Comparison of ENCODE assay signal across 7 cellular contexts in genomic region chr7:39580150-39580874, GRCh38. TPM values are rescaled to one million over a fixed set of nuclear protein-coding genes. Genes with fewer than 3 reads are reported as not detected.
DNase-seq lines count a peak whose midpoint lies in the region; ATAC-seq and TF ChIP-seq lines count a peak whose summit lies in the region.

No MANE protein-coding gene starts in this region.

- CTCF ChIA-PET in T-cell (lab: Charles Lee): interaction anchor here (0.5 to 7.0 kb wide), 53 partner anchors 8 to 726 kb away, joined by 3 to 180 read pairs (median 4); partner anchors contain the start of gene RALA (in 2 of the 2)

- peak overlapping the region; percentile 9 to 13 for H3K27ac Mint-ChIP-seq in T-cell

- H3K4me3 Mint-ChIP-seq in T-cell: no peak overlapping the region

- no peaks in the 10 kb centered on the region for H3K27me3 ChIP-seq in adipocyte (replicated peaks; ENCODE audit: control insufficient read depth, insufficient read depth, low read length)

- no peak overlapping the region for H3K9ac ChIP-seq in adipocyte (ENCODE audit: low read length)

- ATAC-seq in GM18499 (IDR thresholded peaks at IDR 0.05; ENCODE audit: insufficient read depth, unreplicated experiment): peak; percentile 94
- ATAC-seq in HG02870 (IDR thresholded peaks at IDR 0.05; ENCODE audit: unreplicated experiment): peak; percentile 90
- ATAC-seq in T-cell (replicated peaks in 1 of 4): peak; percentile 86 to 91 (median 90)
- ATAC-seq in left cardiac atrium: peak; percentile 91 to 93

- peak; percentile 83 for DNase-seq in NCI-H146 treated with DMSO at 0.1 percent for 48 hours (lab: John Stamatoyannopoulos, UW; ENCODE audit: unreplicated experiment)
- DNase-seq in T-cell: peak; percentile 36 to 80 (median 69)
- DNase-seq in adipocyte (ENCODE audit: low read depth): peak; percentile 96
- peak; percentile 84 for DNase-seq in left cardiac atrium
- peak; percentile 89 for DNase-seq in retinal pigment epithelial cell (ENCODE audit: low read depth)

- no peaks in the 10 kb centered on the region for H3K4me1 ChIP-seq in adipocyte (ENCODE audit: control insufficient read depth, insufficient read depth, low read length)

- no peak overlapping the region for H3K4me3 ChIP-seq in adipocyte (ENCODE audit: low read length)
- H3K4me3 ChIP-seq in retinal pigment epithelial cell (ENCODE audit: low read length): no peak overlapping the region

- peaks cover 7% of the 10 kb centered on the region for H3K36me3 ChIP-seq in adipocyte (ENCODE audit: control insufficient read depth, insufficient read depth, low read length, severe bottlenecking)

- H3K36me3 Mint-ChIP-seq in T-cell: peaks cover 7% of the 10 kb centered on the region

- no peaks in the 10 kb centered on the region for H3K9me3 Mint-ChIP-seq in T-cell

- peak; percentile 78 for TF ChIP-seq CTCF in retinal pigment epithelial cell (conservative IDR thresholded peaks at IDR 0.05; ENCODE audit: low read depth, low read length)

- H3K4me1 Mint-ChIP-seq in T-cell: peaks cover 9 to 12% (median 10%) of the 10 kb centered on the region in 3 donors

- no peaks in the 10 kb centered on the region for H3K27me3 Mint-ChIP-seq in T-cell

- intact Hi-C loops in left cardiac atrium (cut with DNase I): loop anchor here (1.0 to 2.0 kb wide), 2 partner anchors 162 to 166 kb away; no protein-coding TSS in a partner anchor

- no peaks in the 10 kb centered on the region for H3K9me3 ChIP-seq in adipocyte (ENCODE audit: control insufficient read depth, low read length)

- POLR2A ChIA-PET in T-cell (lab: Charles Lee): interaction anchor here (0.5 to 0.7 kb wide), 5 partner anchors 13 to 371 kb away, joined by 3 to 7 read pairs (median 4); no protein-coding TSS in a partner anchor

RNA-seq across cellular contexts. Expression of gene YAE1, which starts 14.1 kb away (rescaled TPM):
- total RNA-seq in T-cell (10 to 100 TPM in 4 of 5 donors, 1 to 10 TPM in 1; 7.5 to 21.9 (median 15.6) TPM), left cardiac atrium (10 to 100 TPM; 14.6 to 20.4 TPM)

RNA-seq across cellular contexts. Expression of gene RALA, which starts 43.1 kb away (rescaled TPM):
- total RNA-seq in T-cell (10 to 100 TPM; 24.4 to 49.8 (median 36.7) TPM), left cardiac atrium (10 to 100 TPM; 21.6 to 22.6 TPM)
